Comparison of ENCODE assay signal across 16 cellular contexts in genomic region chr12:126349383-126349782, GRCh38.
A peak's percentile ranks its signal among the peaks of the same experiment; 100 is the strongest.
DNase-seq lines count a peak whose midpoint lies in the region; ATAC-seq lines count a peak whose summit lies in the region.
"Had no signal": no experiment of that assay in that cellular context is flagged by ENCODE, and none has a peak within 500 bp of the region (broad histone marks: within the 10 kb centered on the region; RNA-seq: fewer than 3 reads in every experiment).

No MANE protein-coding gene starts in this region.

- DNase-seq in NCI-H1694 treated with DMSO at 0.1 percent for 48 hours (lab: John Stamatoyannopoulos, UW), result peak; percentile 21
- DNase-seq in NCI-H1694 (lab: John Stamatoyannopoulos, UW), result no peak
- peak; percentile 37 for DNase-seq in inferior parietal cortex (ENCODE audit: extremely low spot score)
- peak; percentile 57 for DNase-seq in superior temporal gyrus (ENCODE audit: extremely low spot score)
- no peak for DNase-seq in GM03348 (ENCODE audit: low spot score)
- DNase-seq: AML-193; BE2C; Caco-2; Calu3; CD4-positive, alpha-beta T cell; CD8-positive, alpha-beta T cell; DMS79 treated with DMSO at 0.1 percent for 48 hours; GF-D8 had no signal

- ATAC-seq in HG03095 (IDR thresholded peaks at IDR 0.05; ENCODE audit: unreplicated experiment), result no peak
- ATAC-seq: A549; CD8-positive, alpha-beta T cell; GM12878 had no signal

Comparison
In these comparisons a context has a peak if more than half of its experiments do, and no peak if none do; other contexts are left out.
1. DNase-seq: peak in NCI-H1694 treated with DMSO at 0.1 percent for 48 hours (single experiment), inferior parietal cortex (single experiment) and superior temporal gyrus (single experiment); none in NCI-H1694 (single experiment) and GM03348 (single experiment).